26 cellular contexts compared by ENCODE assay signal in the genomic region with DNA sequence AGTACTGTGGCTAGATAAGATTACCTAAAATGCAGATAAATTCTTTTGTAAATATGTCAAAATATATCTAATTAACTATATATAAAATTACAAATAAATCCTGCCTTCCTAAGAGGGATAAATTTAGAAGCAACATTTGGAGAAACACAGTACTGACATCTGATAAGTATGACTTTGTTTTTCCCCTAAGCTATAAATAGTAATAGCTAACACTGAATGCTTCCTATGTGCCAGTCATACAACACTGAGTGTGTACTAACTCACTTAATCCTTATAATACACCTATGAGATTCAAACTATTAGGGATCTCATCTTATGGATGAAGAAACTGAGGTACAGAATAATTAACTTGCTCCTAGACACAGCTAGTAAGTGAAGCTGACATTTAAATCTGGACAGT.
"Had no signal": no experiment of that assay in that cellular context is flagged by ENCODE, and none has a peak within 500 bp of the region (broad histone marks: within the 10 kb centered on the region; RNA-seq: fewer than 3 reads in every experiment).

No MANE protein-coding gene starts in this region.

- H3K4me1 ChIP-seq: esophagus squamous epithelium, left lung, lower lobe of right lung, sigmoid colon, suprapubic skin, transverse colon, upper lobe of right lung, uterus had no signal

- ATAC-seq: effector memory CD8-positive, alpha-beta T cell; left lung; lower lobe of right lung; natural killer cell; stimulated activated naive CD8-positive, alpha-beta T cell treated with anti-CD3 and anti-CD28 coated beads, Interleukin-15, amount 100 ng/mL, for 72 hours; upper lobe of right lung had no signal

- H3K4me3 ChIP-seq: esophagus squamous epithelium, left lung, lower lobe of right lung, ovary, sigmoid colon, suprapubic skin, transverse colon, upper lobe of right lung, uterus had no signal

- H3K27me3 ChIP-seq: esophagus squamous epithelium, left lung, sigmoid colon, suprapubic skin, transverse colon, upper lobe of right lung, uterus had no signal

- DNase-seq: cerebellar nuclear complex; cortex of kidney; effector memory CD8-positive, alpha-beta T cell; erythroblast; esophagus squamous epithelium; foreskin melanocyte; head of caudate nucleus; hippocampal formation; left cardiac atrium; left lung; lower lobe of right lung; natural killer cell; occipital lobe; ovary; right cardiac atrium; sigmoid colon; small intestine; stimulated activated CD4-positive, alpha-beta T cell treated with anti-CD3 and anti-CD28 coated beads, Interleukin-15, amount 100 ng/mL, for 24 hours; stimulated activated CD4-positive, alpha-beta T cell treated with anti-CD3 and anti-CD28 coated beads, Interleukin-2, amount 100 ng/mL, for 48 hours; stimulated activated naive CD4-positive, alpha-beta T cell; stimulated activated naive CD8-positive, alpha-beta T cell treated with anti-CD3 and anti-CD28 coated beads, Interleukin-15, amount 100 ng/mL, for 72 hours; transverse colon; upper lobe of right lung; uterus had no signal

- H3K9me3 ChIP-seq: esophagus squamous epithelium, left lung, lower lobe of right lung, ovary, sigmoid colon, suprapubic skin, transverse colon, upper lobe of right lung, uterus had no signal

- H3K27ac ChIP-seq: esophagus squamous epithelium, left lung, lower lobe of right lung, ovary, sigmoid colon, suprapubic skin, transverse colon, upper lobe of right lung, uterus had no signal

- H3K36me3 ChIP-seq: esophagus squamous epithelium, left lung, lower lobe of right lung, ovary, sigmoid colon, suprapubic skin, transverse colon, upper lobe of right lung, uterus had no signal

- FAIRE-seq: endometrium, small intestine had no signal
